In the genomic region with DNA sequence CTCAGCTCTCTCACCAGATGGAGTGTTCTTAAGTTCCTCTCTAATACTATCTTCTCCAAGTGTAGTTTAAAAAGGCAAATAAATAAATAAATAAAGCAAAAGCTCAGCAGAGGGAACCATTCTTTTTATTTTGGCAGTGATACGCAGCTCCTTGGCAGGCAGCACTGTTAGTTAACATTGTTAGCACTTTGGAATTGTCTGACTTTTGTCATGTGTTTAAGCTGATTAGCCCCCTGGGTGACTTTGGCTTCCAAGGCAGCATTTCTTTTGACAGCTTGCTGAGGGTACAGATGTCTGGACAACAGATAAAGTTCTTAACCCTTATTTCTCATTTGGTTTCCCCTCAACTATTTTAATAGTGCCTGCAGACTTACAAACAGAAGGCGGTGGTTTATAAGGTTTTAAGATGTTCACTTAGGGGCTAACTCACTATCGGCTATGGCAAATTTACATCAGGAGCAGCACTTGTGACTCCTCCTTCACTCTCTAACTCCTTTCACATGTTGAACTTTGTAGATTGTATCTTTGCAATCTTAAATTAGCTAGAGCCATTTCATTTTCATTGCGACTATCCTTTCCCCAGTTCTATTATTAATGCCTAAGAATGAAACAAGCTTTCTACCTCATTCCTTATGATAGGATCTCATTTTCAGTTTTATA, we compare ENCODE assay signal across 24 cellular contexts.
DNase-seq lines count a peak whose midpoint lies in the region; ATAC-seq and TF ChIP-seq lines count a peak whose summit lies in the region.
"Had no signal": no experiment of that assay in that cellular context is flagged by ENCODE, and none has a peak within 500 bp of the region (broad histone marks: within the 10 kb centered on the region; RNA-seq: fewer than 3 reads in every experiment).

No MANE protein-coding gene starts in this region.

- no peaks in the 10 kb centered on the region for H3K36me3 Mint-ChIP-seq in osteocyte (ENCODE audit: unreplicated experiment)
- H3K36me3 Mint-ChIP-seq: IgD-negative memory B cell, T-cell had no signal

- H3K27ac Mint-ChIP-seq in osteocyte (ENCODE audit: unreplicated experiment), result no peak overlapping the region
- H3K27ac Mint-ChIP-seq: IgD-negative memory B cell, T-cell had no signal

- TF ChIP-seq CTCF in GM10266 (IDR thresholded peaks at IDR 0.05; ENCODE audit: control insufficient read depth, insufficient read depth, low read depth, missing control alignments), result no peak
- TF ChIP-seq CTCF in osteocyte (IDR thresholded peaks at IDR 0.05), result no peak

- ATAC-seq in Right ventricle myocardium inferior (peak; percentile 87), HG03159 (IDR thresholded peaks at IDR 0.05; ENCODE audit: unreplicated experiment) (no peak)
- ATAC-seq: GM12878, lower lobe of right lung, T-cell, upper lobe of right lung had no signal

- no peaks in the 10 kb centered on the region for H3K9me3 Mint-ChIP-seq in osteocyte (ENCODE audit: unreplicated experiment)

- peak; percentile 65 for DNase-seq in Right ventricle myocardium inferior (ENCODE audit: missing footprints)
- DNase-seq in cardiac septum (ENCODE audit: low spot score), result no peak
- peak; percentile 47 for DNase-seq in ecto neural progenitor cell (ENCODE audit: low spot score)
- peak; percentile 23 for DNase-seq in left kidney (ENCODE audit: low read depth, low spot score)
- no peak for DNase-seq in GM10266 (ENCODE audit: extremely low spot score)
- no peak for DNase-seq in effector CD8-positive, alpha-beta T cell (lab: John Stamatoyannopoulos, UW)
- DNase-seq in osteocyte (ENCODE audit: extremely low spot score, unreplicated experiment), result no peak
- DNase-seq: activated CD4-positive, alpha-beta T cell treated with anti-CD3 and anti-CD28 coated beads, Interleukin-2, amount 50 U/mL, for 1 hour; activated gamma-delta T cell treated with Interleukin-2 at 50 U/mL for 16 hours; adrenal gland; central memory CD4-positive, alpha-beta T cell; esophagus squamous epithelium; GDM1; lower lobe of right lung; NCI-H1930; OCI-M1; posterior cingulate gyrus; SHP77 treated with DMSO at 0.1 percent for 48 hours; stimulated activated CD4-positive, alpha-beta T cell treated with anti-CD3 and anti-CD28 coated beads, Interleukin-4, amount 100 ng/mL, for 24 hours; T-cell; upper lobe of right lung had no signal

- H3K27me3 Mint-ChIP-seq in osteocyte (ENCODE audit: unreplicated experiment), result no peaks in the 10 kb centered on the region
- H3K27me3 Mint-ChIP-seq: IgD-negative memory B cell, T-cell had no signal

- no peaks in the 10 kb centered on the region for H3K4me1 Mint-ChIP-seq in osteocyte (ENCODE audit: unreplicated experiment)
- H3K4me1 Mint-ChIP-seq: T-cell had no signal

- intact Hi-C loops in Right ventricle myocardium inferior (cut with DNase I), result loop anchor here (5.0 kb wide), 1 partner anchor 141 kb away; no protein-coding TSS in a partner anchor
- intact Hi-C loops in cardiac septum (cut with DNase I), result loop anchor here (2.0 kb wide), 1 partner anchor 138 kb away; no protein-coding TSS in a partner anchor

- H3K4me3 Mint-ChIP-seq in osteocyte (ENCODE audit: unreplicated experiment), result no peak overlapping the region
- H3K4me3 Mint-ChIP-seq: IgD-negative memory B cell, T-cell had no signal

Comparison
In these comparisons a context has a peak if more than half of its experiments do, and no peak if none do; other contexts are left out.
1. DNase-seq: peak in Right ventricle myocardium inferior (single experiment), ecto neural progenitor cell (single experiment) and left kidney (single experiment); none in cardiac septum (single experiment), GM10266 (single experiment), effector CD8-positive, alpha-beta T cell (single experiment) and osteocyte (single experiment).